ENCODE assay signal across 9 cellular contexts in the genomic region with DNA sequence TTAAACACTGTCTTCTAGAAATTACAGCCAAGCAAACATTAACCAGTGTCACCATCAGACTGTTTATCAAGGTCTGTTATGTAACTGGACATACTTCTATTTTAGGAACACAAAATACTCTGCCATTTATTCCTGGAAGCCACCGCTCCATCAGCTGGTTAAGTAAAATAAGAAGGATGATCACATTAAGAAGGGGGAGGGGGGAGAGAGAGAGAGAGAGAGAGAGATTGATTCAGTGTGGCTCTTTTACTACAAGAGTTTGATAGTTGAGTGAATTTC. TPM values are rescaled to one million over a fixed set of nuclear protein-coding genes. Genes with fewer than 3 reads are reported as not detected.
DNase-seq lines count a peak whose midpoint lies in the region; ATAC-seq and TF ChIP-seq lines count a peak whose summit lies in the region.
"Had no signal": no experiment of that assay in that cellular context is flagged by ENCODE, and none has a peak within 500 bp of the region (broad histone marks: within the 10 kb centered on the region; RNA-seq: fewer than 3 reads in every experiment).

No MANE protein-coding gene starts in this region.

- no peaks in the 10 kb centered on the region for H3K9me2 ChIP-seq in OCI-LY1 (ENCODE audit: low read depth, low read length)

- TF ChIP-seq CTCF in OCI-LY1 (IDR thresholded peaks at IDR 0.05; ENCODE audit: low read length): no peak
- no peak for TF ChIP-seq CTCF in psoas muscle (IDR thresholded peaks at IDR 0.05)

- H3K4me3 ChIP-seq in OCI-LY1 (ENCODE audit: low read depth, low read length, poor library complexity, severe bottlenecking): no peak overlapping the region
- H3K4me3 ChIP-seq in psoas muscle: no peak overlapping the region

- no peaks in the 10 kb centered on the region for H3F3A ChIP-seq in OCI-LY1 (ENCODE audit: insufficient read depth, low read length)

- WGBS in psoas muscle, 3 donors: 13 to 29% (median 18%) methylated on average over 1 of the region's 1 CpG

- H3K79me2 ChIP-seq in OCI-LY1 (ENCODE audit: insufficient read depth, low read length): peaks cover 15% of the 10 kb centered on the region

- ATAC-seq in left cardiac atrium: peak; percentile 14 to 53
- ATAC-seq in psoas muscle: peak; percentile 56 to 74 (median 60)
- no peak for ATAC-seq in HG03045 (IDR thresholded peaks at IDR 0.05; ENCODE audit: unreplicated experiment)

- H4K20me1 ChIP-seq in OCI-LY1 (ENCODE audit: insufficient read depth, low read length): no peaks in the 10 kb centered on the region

- no peak overlapping the region for H3K4me2 ChIP-seq in OCI-LY1 (ENCODE audit: low read length)

- H3K36me3 ChIP-seq in OCI-LY1 (ENCODE audit: insufficient read depth, low read length) (peaks cover 46% of the 10 kb centered on the region), psoas muscle (ENCODE audit: insufficient read depth in 1 of 2, low read depth in 1 of 2) (no peaks in the 10 kb centered on the region)

- H3K27me3 ChIP-seq in OCI-LY1 (ENCODE audit: insufficient read depth, low read length): no peaks in the 10 kb centered on the region
- no peaks in the 10 kb centered on the region for H3K27me3 ChIP-seq in psoas muscle (ENCODE audit: insufficient read depth in 3 of 3, low read length in 2 of 3)

- DNase-seq in COLO668 (lab: John Stamatoyannopoulos, UW; ENCODE audit: unreplicated experiment) (peak; percentile 21), left cardiac atrium (no peak), psoas muscle (no peak), dedifferentiated amniotic fluid mesenchymal stem cell (ENCODE audit: extremely low spot score) (no peak), NCI-H2107 (lab: John Stamatoyannopoulos, UW) (no peak), HuH-7.5 (ENCODE audit: low spot score) (no peak)
- DNase-seq: NCI-H510A had no signal

- H3K27ac ChIP-seq in OCI-LY1 (ENCODE audit: low read depth, low read length, poor library complexity, severe bottlenecking) (peak overlapping the region; percentile 8), psoas muscle (peak overlapping the region; percentile 88)

- H3K9ac ChIP-seq in OCI-LY1 (ENCODE audit: low read length): no peak overlapping the region

- intact Hi-C loops in left cardiac atrium (cut with DNase I): no loop called here
- intact Hi-C loops in psoas muscle (cut with DNase I): no loop called here

- H3K4me1 ChIP-seq in OCI-LY1 (ENCODE audit: insufficient read depth, low read length, severe bottlenecking) (peaks cover 29% of the 10 kb centered on the region), psoas muscle (peaks cover 77% of the 10 kb centered on the region)

- no peak overlapping the region for H2AFZ ChIP-seq in OCI-LY1 (ENCODE audit: low read length)

- no peaks in the 10 kb centered on the region for H3K9me3 ChIP-seq in OCI-LY1 (ENCODE audit: low read length)
- no peaks in the 10 kb centered on the region for H3K9me3 ChIP-seq in psoas muscle

RNA-seq across cellular contexts. Expression of a gene that starts 47.9 kb away (rescaled TPM):
- 10 to 100 TPM; 21.7 to 24.7 TPM for total RNA-seq in left cardiac atrium
- total RNA-seq in psoas muscle: 10 to 100 TPM; 51.6 to 88.2 (median 78.6) TPM
- 10 to 100 TPM; 16.4 to 43.9 (median 40.8) TPM for polyA plus RNA-seq in psoas muscle
